1 cellular context compared by ENCODE assay signal in the genomic region with DNA sequence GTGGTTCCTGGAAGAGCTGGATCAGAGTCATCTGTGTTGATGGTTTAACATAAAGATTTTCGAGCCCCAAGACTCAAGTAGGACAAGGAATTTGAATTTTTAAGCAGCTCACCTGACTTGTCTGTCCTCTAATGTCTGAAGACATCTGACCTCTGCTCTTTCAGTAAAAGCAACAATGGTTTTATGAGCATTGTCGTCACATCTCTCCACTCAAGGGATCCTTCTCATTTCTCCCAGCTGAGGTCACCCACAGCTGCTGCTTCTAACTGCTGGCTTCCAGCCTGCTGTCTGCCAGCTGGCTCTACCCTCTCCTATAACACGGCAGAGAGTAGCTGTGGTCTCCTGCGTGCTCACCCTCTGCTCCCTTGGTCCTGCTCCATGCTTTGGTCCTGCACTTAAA.
A peak's percentile ranks its signal among the peaks of the same experiment; 100 is the strongest.
TF ChIP-seq lines count a peak whose summit lies in the region.

No MANE protein-coding gene starts in this region.

TF ChIP-seq in HEK293, 187 proteins besides CTCF, POLR2A, EP300 and RAD21 (continued from another document and continues in another):
- TF ChIP-seq, protein P1, sequence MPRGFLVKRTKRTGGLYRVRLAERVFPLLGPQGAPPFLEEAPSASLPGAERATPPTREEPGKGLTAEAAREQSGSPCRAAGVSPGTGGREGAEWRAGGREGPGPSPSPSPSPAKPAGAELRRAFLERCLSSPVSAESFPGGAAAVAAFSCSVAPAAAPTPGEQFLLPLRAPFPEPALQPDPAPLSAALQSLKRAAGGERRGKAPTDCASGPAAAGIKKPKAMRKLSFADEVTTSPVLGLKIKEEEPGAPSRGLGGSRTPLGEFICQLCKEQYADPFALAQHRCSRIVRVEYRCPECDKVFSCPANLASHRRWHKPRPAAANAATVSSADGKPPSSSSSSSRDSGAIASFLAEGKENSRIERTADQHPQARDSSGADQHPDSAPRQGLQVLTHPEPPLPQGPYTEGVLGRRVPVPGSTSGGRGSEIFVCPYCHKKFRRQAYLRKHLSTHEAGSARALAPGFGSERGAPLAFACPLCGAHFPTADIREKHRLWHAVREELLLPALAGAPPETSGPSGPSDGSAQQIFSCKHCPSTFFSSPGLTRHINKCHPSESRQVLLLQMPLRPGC (tag by site-specific recombination; IDR thresholded peaks at IDR 0.05), result peak; percentile 81
- TF ChIP-seq, protein P2, sequence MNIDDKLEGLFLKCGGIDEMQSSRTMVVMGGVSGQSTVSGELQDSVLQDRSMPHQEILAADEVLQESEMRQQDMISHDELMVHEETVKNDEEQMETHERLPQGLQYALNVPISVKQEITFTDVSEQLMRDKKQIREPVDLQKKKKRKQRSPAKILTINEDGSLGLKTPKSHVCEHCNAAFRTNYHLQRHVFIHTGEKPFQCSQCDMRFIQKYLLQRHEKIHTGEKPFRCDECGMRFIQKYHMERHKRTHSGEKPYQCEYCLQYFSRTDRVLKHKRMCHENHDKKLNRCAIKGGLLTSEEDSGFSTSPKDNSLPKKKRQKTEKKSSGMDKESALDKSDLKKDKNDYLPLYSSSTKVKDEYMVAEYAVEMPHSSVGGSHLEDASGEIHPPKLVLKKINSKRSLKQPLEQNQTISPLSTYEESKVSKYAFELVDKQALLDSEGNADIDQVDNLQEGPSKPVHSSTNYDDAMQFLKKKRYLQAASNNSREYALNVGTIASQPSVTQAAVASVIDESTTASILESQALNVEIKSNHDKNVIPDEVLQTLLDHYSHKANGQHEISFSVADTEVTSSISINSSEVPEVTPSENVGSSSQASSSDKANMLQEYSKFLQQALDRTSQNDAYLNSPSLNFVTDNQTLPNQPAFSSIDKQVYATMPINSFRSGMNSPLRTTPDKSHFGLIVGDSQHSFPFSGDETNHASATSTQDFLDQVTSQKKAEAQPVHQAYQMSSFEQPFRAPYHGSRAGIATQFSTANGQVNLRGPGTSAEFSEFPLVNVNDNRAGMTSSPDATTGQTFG (tag by site-specific recombination; IDR thresholded peaks at IDR 0.05; ENCODE audit: borderline replicate concordance), result no peak
- TF ChIP-seq HOXD13 (CRISPR knock-in tag; IDR thresholded peaks at IDR 0.05; ENCODE audit: borderline replicate concordance) (peak; percentile 90; the same call in 1 of the 2 replicates), SCRT2 (tag by site-specific recombination; IDR thresholded peaks at IDR 0.05) (peak; percentile 29; the same call in 1 of the 2 replicates), HOXA7 (CRISPR knock-in tag; IDR thresholded peaks at IDR 0.05; ENCODE audit: borderline replicate concordance) (no peak), ZIC2 (tag by site-specific recombination; IDR thresholded peaks at IDR 0.05) (peak; percentile 24; the same call in 1 of the 2 replicates), ZNF121 (tag by site-specific recombination; IDR thresholded peaks at IDR 0.05) (no peak), ZNF391 (tag by site-specific recombination; IDR thresholded peaks at IDR 0.05; ENCODE audit: borderline replicate concordance, low read depth) (no peak), ZXDB (tag by site-specific recombination; IDR thresholded peaks at IDR 0.05) (no peak), ZBTB48 (tag by site-specific recombination; IDR thresholded peaks at IDR 0.05) (0 out of 2 replicates have a peak, but pooled peaks have one; percentile 61), PRDM6 (tag by site-specific recombination; IDR thresholded peaks at IDR 0.05) (no peak), HIC1 (tag by site-specific recombination; IDR thresholded peaks at IDR 0.05) (peak; percentile 74; the same call in 1 of the 2 replicates), MYNN (tag by site-specific recombination; IDR thresholded peaks at IDR 0.05; ENCODE audit: borderline replicate concordance) (no peak), ZBTB1 (tag by site-specific recombination; IDR thresholded peaks at IDR 0.05) (no peak), GLIS2 (tag by site-specific recombination; IDR thresholded peaks at IDR 0.05) (peak; percentile 44; the same call in 1 of the 2 replicates), ZSCAN23 (tag by site-specific recombination; IDR thresholded peaks at IDR 0.05) (no peak), ZNF350 (tag by site-specific recombination; IDR thresholded peaks at IDR 0.05) (no peak), PRDM2 (tag by site-specific recombination; IDR thresholded peaks at IDR 0.05; ENCODE audit: borderline replicate concordance) (no peak), ZNF184 (tag by site-specific recombination; IDR thresholded peaks at IDR 0.05) (0 out of 2 replicates have a peak, but pooled peaks have one; percentile 46), KLF7 (tag by site-specific recombination; IDR thresholded peaks at IDR 0.05; ENCODE audit: borderline replicate concordance) (no peak), FEZF1 (tag by site-specific recombination; IDR thresholded peaks at IDR 0.05) (no peak), IKZF3 (tag by site-specific recombination; IDR thresholded peaks at IDR 0.05) (peak; percentile 50; the same call in 1 of the 2 replicates), OSR2 (tag by site-specific recombination; IDR thresholded peaks at IDR 0.05) (peak; percentile 56; the same call in 1 of the 2 replicates), ZNF629 (tag by site-specific recombination; IDR thresholded peaks at IDR 0.05) (peak; percentile 95), ZNF514 (tag by site-specific recombination; IDR thresholded peaks at IDR 0.05) (no peak), ZSCAN30 (tag by site-specific recombination; IDR thresholded peaks at IDR 0.05) (0 out of 2 replicates have a peak, but pooled peaks have one; percentile 13)
- TF ChIP-seq, protein P3, sequence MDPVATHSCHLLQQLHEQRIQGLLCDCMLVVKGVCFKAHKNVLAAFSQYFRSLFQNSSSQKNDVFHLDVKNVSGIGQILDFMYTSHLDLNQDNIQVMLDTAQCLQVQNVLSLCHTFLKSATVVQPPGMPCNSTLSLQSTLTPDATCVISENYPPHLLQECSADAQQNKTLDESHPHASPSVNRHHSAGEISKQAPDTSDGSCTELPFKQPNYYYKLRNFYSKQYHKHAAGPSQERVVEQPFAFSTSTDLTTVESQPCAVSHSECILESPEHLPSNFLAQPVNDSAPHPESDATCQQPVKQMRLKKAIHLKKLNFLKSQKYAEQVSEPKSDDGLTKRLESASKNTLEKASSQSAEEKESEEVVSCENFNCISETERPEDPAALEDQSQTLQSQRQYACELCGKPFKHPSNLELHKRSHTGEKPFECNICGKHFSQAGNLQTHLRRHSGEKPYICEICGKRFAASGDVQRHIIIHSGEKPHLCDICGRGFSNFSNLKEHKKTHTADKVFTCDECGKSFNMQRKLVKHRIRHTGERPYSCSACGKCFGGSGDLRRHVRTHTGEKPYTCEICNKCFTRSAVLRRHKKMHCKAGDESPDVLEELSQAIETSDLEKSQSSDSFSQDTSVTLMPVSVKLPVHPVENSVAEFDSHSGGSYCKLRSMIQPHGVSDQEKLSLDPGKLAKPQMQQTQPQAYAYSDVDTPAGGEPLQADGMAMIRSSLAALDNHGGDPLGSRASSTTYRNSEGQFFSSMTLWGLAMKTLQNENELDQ (tag by site-specific recombination; IDR thresholded peaks at IDR 0.05; ENCODE audit: low read depth), result no peak
- TF ChIP-seq, protein P4, sequence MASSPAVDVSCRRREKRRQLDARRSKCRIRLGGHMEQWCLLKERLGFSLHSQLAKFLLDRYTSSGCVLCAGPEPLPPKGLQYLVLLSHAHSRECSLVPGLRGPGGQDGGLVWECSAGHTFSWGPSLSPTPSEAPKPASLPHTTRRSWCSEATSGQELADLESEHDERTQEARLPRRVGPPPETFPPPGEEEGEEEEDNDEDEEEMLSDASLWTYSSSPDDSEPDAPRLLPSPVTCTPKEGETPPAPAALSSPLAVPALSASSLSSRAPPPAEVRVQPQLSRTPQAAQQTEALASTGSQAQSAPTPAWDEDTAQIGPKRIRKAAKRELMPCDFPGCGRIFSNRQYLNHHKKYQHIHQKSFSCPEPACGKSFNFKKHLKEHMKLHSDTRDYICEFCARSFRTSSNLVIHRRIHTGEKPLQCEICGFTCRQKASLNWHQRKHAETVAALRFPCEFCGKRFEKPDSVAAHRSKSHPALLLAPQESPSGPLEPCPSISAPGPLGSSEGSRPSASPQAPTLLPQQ (tag by site-specific recombination; IDR thresholded peaks at IDR 0.05), result no peak
- TF ChIP-seq, protein P5, sequence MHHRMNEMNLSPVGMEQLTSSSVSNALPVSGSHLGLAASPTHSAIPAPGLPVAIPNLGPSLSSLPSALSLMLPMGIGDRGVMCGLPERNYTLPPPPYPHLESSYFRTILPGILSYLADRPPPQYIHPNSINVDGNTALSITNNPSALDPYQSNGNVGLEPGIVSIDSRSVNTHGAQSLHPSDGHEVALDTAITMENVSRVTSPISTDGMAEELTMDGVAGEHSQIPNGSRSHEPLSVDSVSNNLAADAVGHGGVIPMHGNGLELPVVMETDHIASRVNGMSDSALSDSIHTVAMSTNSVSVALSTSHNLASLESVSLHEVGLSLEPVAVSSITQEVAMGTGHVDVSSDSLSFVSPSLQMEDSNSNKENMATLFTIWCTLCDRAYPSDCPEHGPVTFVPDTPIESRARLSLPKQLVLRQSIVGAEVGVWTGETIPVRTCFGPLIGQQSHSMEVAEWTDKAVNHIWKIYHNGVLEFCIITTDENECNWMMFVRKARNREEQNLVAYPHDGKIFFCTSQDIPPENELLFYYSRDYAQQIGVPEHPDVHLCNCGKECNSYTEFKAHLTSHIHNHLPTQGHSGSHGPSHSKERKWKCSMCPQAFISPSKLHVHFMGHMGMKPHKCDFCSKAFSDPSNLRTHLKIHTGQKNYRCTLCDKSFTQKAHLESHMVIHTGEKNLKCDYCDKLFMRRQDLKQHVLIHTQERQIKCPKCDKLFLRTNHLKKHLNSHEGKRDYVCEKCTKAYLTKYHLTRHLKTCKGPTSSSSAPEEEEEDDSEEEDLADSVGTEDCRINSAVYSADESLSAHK (tag by site-specific recombination; IDR thresholded peaks at IDR 0.05), result no peak
- TF ChIP-seq, protein P6, sequence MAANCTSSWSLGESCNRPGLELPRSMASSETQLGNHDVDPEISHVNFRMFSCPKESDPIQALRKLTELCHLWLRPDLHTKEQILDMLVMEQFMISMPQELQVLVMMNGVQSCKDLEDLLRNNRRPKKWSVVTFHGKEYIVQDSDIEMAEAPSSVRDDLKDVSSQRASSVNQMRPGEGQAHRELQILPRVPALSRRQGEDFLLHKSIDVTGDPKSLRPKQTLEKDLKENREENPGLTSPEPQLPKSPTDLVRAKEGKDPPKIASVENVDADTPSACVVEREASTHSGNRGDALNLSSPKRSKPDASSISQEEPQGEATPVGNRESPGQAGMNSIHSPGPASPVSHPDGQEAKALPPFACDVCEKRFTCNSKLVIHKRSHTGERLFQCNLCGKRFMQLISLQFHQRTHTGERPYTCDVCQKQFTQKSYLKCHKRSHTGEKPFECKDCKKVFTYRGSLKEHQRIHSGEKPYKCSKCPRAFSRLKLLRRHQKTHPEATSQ (tag by site-specific recombination; IDR thresholded peaks at IDR 0.05), result no peak
